ENCODE assay signal across 8 cellular contexts in genomic region chr1:14915356-14916054, GRCh38.
DNase-seq lines count a peak whose midpoint lies in the region; ATAC-seq and TF ChIP-seq lines count a peak whose summit lies in the region.

No MANE protein-coding gene starts in this region.

- no peaks in the 10 kb centered on the region for H4K20me1 ChIP-seq in osteoblast (ENCODE audit: insufficient read depth, low read length)

- H3K4me2 ChIP-seq in osteoblast (ENCODE audit: insufficient read depth, low read length), result no peak overlapping the region

- H3K4me3 Mint-ChIP-seq in activated CD8-positive, alpha-beta memory T cell treated with anti-CD3 and anti-CD28 coated beads, Interleukin-2, amount 10 ng/mL, durations not matched to agents 7 days and 5 days, result no peak overlapping the region

- H2AFZ ChIP-seq in osteoblast (ENCODE audit: low read length), result no peak overlapping the region

- DNase-seq in activated CD4-positive, CD25-positive, alpha-beta regulatory T cell treated with anti-CD3 and anti-CD28 coated beads, Interleukin-2, amount 50 U/mL, for 72 hours, result peak; percentile 44
- DNase-seq in NCI-H1105 (lab: John Stamatoyannopoulos, UW) (peak; percentile 30), fibroblast of pulmonary artery (ENCODE audit: low read depth) (peak; percentile 40), osteoblast (ENCODE audit: insufficient read length, low spot score, missing footprints) (peak; percentile 94), NCI-H146 (lab: John Stamatoyannopoulos, UW) (no peak)
- DNase-seq in activated CD8-positive, alpha-beta memory T cell treated with anti-CD3 and anti-CD28 coated beads, Interleukin-2, amount 10 ng/mL, durations not matched to agents 7 days and 5 days, result peak; percentile 46

- no peaks in the 10 kb centered on the region for H3K27me3 Mint-ChIP-seq in activated CD8-positive, alpha-beta memory T cell treated with anti-CD3 and anti-CD28 coated beads, Interleukin-2, amount 10 ng/mL, durations not matched to agents 7 days and 5 days

- H3K4me1 ChIP-seq in osteoblast (ENCODE audit: insufficient read depth, low read length), result no peaks in the 10 kb centered on the region

- H3K36me3 ChIP-seq in osteoblast (ENCODE audit: insufficient read depth, low read length), result no peaks in the 10 kb centered on the region

- no peaks in the 10 kb centered on the region for H3K9me3 Mint-ChIP-seq in activated CD8-positive, alpha-beta memory T cell treated with anti-CD3 and anti-CD28 coated beads, Interleukin-2, amount 10 ng/mL, durations not matched to agents 7 days and 5 days (ENCODE audit: low read depth)

- no peaks in the 10 kb centered on the region for H3K36me3 Mint-ChIP-seq in activated CD8-positive, alpha-beta memory T cell treated with anti-CD3 and anti-CD28 coated beads, Interleukin-2, amount 10 ng/mL, durations not matched to agents 7 days and 5 days

- H3K79me2 ChIP-seq in osteoblast (ENCODE audit: insufficient read depth, low read length), result no peaks in the 10 kb centered on the region

- ATAC-seq in activated CD4-positive, CD25-positive, alpha-beta regulatory T cell treated with anti-CD3 and anti-CD28 coated beads, Interleukin-2, amount 50 U/mL, for 24 hours, result no peak
- ATAC-seq in activated CD8-positive, alpha-beta memory T cell treated with anti-CD3 and anti-CD28 coated beads, Interleukin-2, amount 10 ng/mL, durations not matched to agents 7 days and 5 days, result peak; percentile 39
- no peak for ATAC-seq in GM19452 (IDR thresholded peaks at IDR 0.05; ENCODE audit: unreplicated experiment)

- no peak overlapping the region for H3K27ac Mint-ChIP-seq in activated CD8-positive, alpha-beta memory T cell treated with anti-CD3 and anti-CD28 coated beads, Interleukin-2, amount 10 ng/mL, durations not matched to agents 7 days and 5 days

- TF ChIP-seq CTCF in fibroblast of pulmonary artery (IDR thresholded peaks at IDR 0.05; ENCODE audit: low read length, missing control alignments) (peak; percentile 96), osteoblast (IDR thresholded peaks at IDR 0.05; ENCODE audit: extremely low read depth, low read depth, low read length) (peak; percentile 94)

- H3K27me3 ChIP-seq in osteoblast (ENCODE audit: insufficient read depth, low read length), result no peaks in the 10 kb centered on the region

- H3K4me1 Mint-ChIP-seq in activated CD8-positive, alpha-beta memory T cell treated with anti-CD3 and anti-CD28 coated beads, Interleukin-2, amount 10 ng/mL, durations not matched to agents 7 days and 5 days, result no peaks in the 10 kb centered on the region

- H3K4me3 ChIP-seq in fibroblast of pulmonary artery (replicated peaks; ENCODE audit: low read depth, low read length) (no peak overlapping the region), osteoblast (ENCODE audit: insufficient read depth, low read length) (no peak overlapping the region)

- H3K27ac ChIP-seq in osteoblast (ENCODE audit: low read depth, low read length), result no peak overlapping the region

- CTCF ChIA-PET in activated CD8-positive, alpha-beta memory T cell treated with anti-CD3 and anti-CD28 coated beads, Interleukin-2, amount 10 ng/mL, durations not matched to agents 7 days and 5 days (lab: Charles Lee), result interaction anchor here (1.1 to 1.4 kb wide), 2 partner anchors 8 to 112 kb away, joined by 3 to 6 read pairs; no protein-coding TSS in a partner anchor

- no peaks in the 10 kb centered on the region for H3K9me3 ChIP-seq in osteoblast (ENCODE audit: low read depth, low read length)
